9 cellular contexts compared by ENCODE assay signal in genomic region chr11:66316849-66317251, GRCh38. TPM values are rescaled to one million over a fixed set of nuclear protein-coding genes. Genes with fewer than 3 reads are reported as not detected.
DNase-seq lines count a peak whose midpoint lies in the region; ATAC-seq and TF ChIP-seq lines count a peak whose summit lies in the region.
"Had no signal": no experiment of that assay in that cellular context is flagged by ENCODE, and none has a peak within 500 bp of the region (broad histone marks: within the 10 kb centered on the region; RNA-seq: fewer than 3 reads in every experiment).

Gene CD248 (minus strand): TSS chr11:66317044. CDS start chr11:66317027, 17 bp downstream.

- DNase-seq in CD4-positive, alpha-beta T cell, result no peak
- DNase-seq in SK-N-MC (ENCODE audit: low read depth, low spot score) (no peak), fibroblast of villous mesenchyme (ENCODE audit: low read depth) (peak; percentile 92), NCI-H1436 treated with DMSO at 0.1 percent for 48 hours (lab: John Stamatoyannopoulos, UW) (no peak)
- DNase-seq: activated gamma-delta T cell had no signal

- peaks cover 55% of the 10 kb centered on the region for H3K4me1 Mint-ChIP-seq in CD4-positive, alpha-beta T cell (ENCODE audit: low read depth)

- intact Hi-C loops in CD4-positive, alpha-beta T cell (cut with DNase I, micrococcal nuclease), result no loop called here

- H3K36me3 ChIP-seq in SK-N-MC (ENCODE audit: insufficient read depth, low read length) (no peaks in the 10 kb centered on the region), parathyroid adenoma (ENCODE audit: control insufficient read depth, insufficient read depth, low read length) (no peaks in the 10 kb centered on the region)

- no peaks in the 10 kb centered on the region for H3K9me3 ChIP-seq in CD4-positive, alpha-beta T cell (ENCODE audit: control insufficient read depth, low read length)
- no peaks in the 10 kb centered on the region for H3K9me3 ChIP-seq in SK-N-MC (ENCODE audit: low read depth, low read length)
- H3K9me3 ChIP-seq in parathyroid adenoma (ENCODE audit: control insufficient read depth, low read length), result no peaks in the 10 kb centered on the region

- H3K27ac ChIP-seq in CD4-positive, alpha-beta T cell (ENCODE audit: low read depth, low read length), result peak within 1 kb of the TSS; percentile 91
- H3K27ac ChIP-seq in SK-N-MC (peak within 1 kb of the TSS; percentile 100), parathyroid adenoma (peak within 1 kb of the TSS; percentile 32)

- H3K4me3 Mint-ChIP-seq in CD4-positive, alpha-beta T cell, result peak within 1 kb of the TSS; percentile 88

- H3K4me2 ChIP-seq in parathyroid adenoma (ENCODE audit: low read length), result no peak within 1 kb of the TSS

- H3K27ac Mint-ChIP-seq in CD4-positive, alpha-beta T cell, result peak within 1 kb of the TSS; percentile 99

- H3K4me1 ChIP-seq in parathyroid adenoma, result peaks cover 2% of the 10 kb centered on the region

- H3K9ac ChIP-seq in SK-N-MC (ENCODE audit: insufficient read length), result peak within 1 kb of the TSS; percentile 83
- no peak within 1 kb of the TSS for H3K9ac ChIP-seq in parathyroid adenoma

- CTCF ChIA-PET in CD4-positive, alpha-beta T cell (lab: Charles Lee), result no interaction called here

- no peaks in the 10 kb centered on the region for H3K9me3 Mint-ChIP-seq in CD4-positive, alpha-beta T cell

- no peaks in the 10 kb centered on the region for H3K79me2 ChIP-seq in parathyroid adenoma

- no peaks in the 10 kb centered on the region for H3K27me3 ChIP-seq in CD4-positive, alpha-beta T cell (ENCODE audit: control insufficient read depth, insufficient read depth, low read length)
- no peaks in the 10 kb centered on the region for H3K27me3 ChIP-seq in parathyroid adenoma (ENCODE audit: control insufficient read depth, insufficient read depth, low read length)

- no peak within 1 kb of the TSS for H2AFZ ChIP-seq in parathyroid adenoma

- no peak for TF ChIP-seq CTCF in CD4-positive, alpha-beta T cell (IDR thresholded peaks at IDR 0.05)
- TF ChIP-seq CTCF in fibroblast of villous mesenchyme (IDR thresholded peaks at IDR 0.05; ENCODE audit: insufficient read depth, low read depth, low read length) (no peak), parathyroid adenoma (IDR thresholded peaks at IDR 0.05) (no peak)

- H3K36me3 Mint-ChIP-seq in CD4-positive, alpha-beta T cell (ENCODE audit: low read depth), result no peaks in the 10 kb centered on the region

- POLR2A ChIA-PET in CD4-positive, alpha-beta T cell (lab: Charles Lee), result interaction anchor here (0.9 to 2.3 kb wide), 10 partner anchors 10 to 1572 kb away, joined by 3 to 12 read pairs (median 6); partner anchors contain the start of genes B4GAT1, BRMS1, SLC29A2 and YIF1A

- H3K4me3 ChIP-seq in SK-N-MC, result peak within 1 kb of the TSS; percentile 86
- peak within 1 kb of the TSS; percentile 91 for H3K4me3 ChIP-seq in fibroblast of villous mesenchyme (ENCODE audit: low read depth, low read length)
- no peak within 1 kb of the TSS for H3K4me3 ChIP-seq in parathyroid adenoma (ENCODE audit: low read depth, low read length)

- no peaks in the 10 kb centered on the region for H3K27me3 Mint-ChIP-seq in CD4-positive, alpha-beta T cell

- ATAC-seq in CD4-positive, alpha-beta T cell (ENCODE audit: poor library complexity), result no peak
- ATAC-seq in GM18907 (IDR thresholded peaks at IDR 0.05; ENCODE audit: unreplicated experiment) (no peak), HG02885 (IDR thresholded peaks at IDR 0.05; ENCODE audit: poor library complexity, unreplicated experiment) (no peak), HG03095 (IDR thresholded peaks at IDR 0.05; ENCODE audit: unreplicated experiment) (no peak)

RNA-seq across cellular contexts. Expression of gene CD248, which starts in this region (rescaled TPM):
- total RNA-seq in CD4-positive, alpha-beta T cell, result 1 to 10 TPM; 3.3 to 3.4 TPM
- 85.1 and 108 TPM in 2 replicates for total RNA-seq in fibroblast of villous mesenchyme

Comparison
In these comparisons a context has a peak if more than half of its experiments do, and no peak if none do; other contexts are left out.
1. RNA of gene CD248 (total RNA-seq): 85.1 to 108 TPM in fibroblast of villous mesenchyme; 3.3 to 3.4 TPM in CD4-positive, alpha-beta T cell; every median in the first group is over 10 times any median in the second.
2. H3K27ac ChIP-seq: peak in every context shown above with its lines; median percentile 100 in SK-N-MC; 91 in CD4-positive, alpha-beta T cell; 32 in parathyroid adenoma.